Comparison of ENCODE assay signal across 33 cellular contexts in the genomic region with DNA sequence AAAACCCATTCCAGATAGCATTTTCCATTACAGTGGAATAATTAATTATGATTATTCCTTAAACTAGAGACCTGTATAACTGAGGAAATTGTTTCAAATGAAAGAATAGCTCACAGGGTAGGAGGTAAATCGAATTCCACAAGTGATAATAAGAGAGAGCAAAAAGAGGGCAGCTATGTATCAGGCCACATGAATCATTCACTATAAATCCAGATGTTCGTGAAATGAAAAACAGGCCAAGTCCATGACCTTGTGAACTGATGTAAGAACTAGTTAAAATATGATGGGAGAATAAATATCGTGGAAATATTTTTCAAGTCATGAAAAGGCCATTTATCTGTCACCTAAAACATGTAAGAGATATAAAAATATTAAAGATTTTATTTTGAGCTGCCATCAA.
"Had no signal": no experiment of that assay in that cellular context is flagged by ENCODE, and none has a peak within 500 bp of the region (broad histone marks: within the 10 kb centered on the region; RNA-seq: fewer than 3 reads in every experiment).

No MANE protein-coding gene starts in this region.

- H3K27me3 ChIP-seq: gastrocnemius medialis, hepatocyte, neural progenitor cell, sigmoid colon, uterus had no signal

- H3K36me3 ChIP-seq: gastrocnemius medialis, lower lobe of right lung, neural progenitor cell, sigmoid colon, uterus had no signal

- H3K27ac ChIP-seq: gastrocnemius medialis, hepatocyte, lower lobe of right lung, neural progenitor cell, parathyroid adenoma, psoas muscle, sigmoid colon, uterus had no signal

- DNase-seq: activated CD4-positive, alpha-beta memory T cell treated with anti-CD3 and anti-CD28 coated beads for 36 hours; activated CD4-positive, alpha-beta T cell treated with anti-CD3 and anti-CD28 coated beads, Interleukin-2, amount 10 ng/mL, durations not matched to agents 24 days and 14 days; activated CD4-positive, CD25-positive, alpha-beta regulatory T cell treated with anti-CD3 and anti-CD28 coated beads, Interleukin-2, amount 50 U/mL, for 72 hours; activated CD8-positive, alpha-beta memory T cell treated with anti-CD3 and anti-CD28 coated beads, Interleukin-2, amount 50 U/mL, for 48 hours; activated gamma-delta T cell; activated naive CD4-positive, alpha-beta T cell treated with anti-CD3 and anti-CD28 coated beads, Interleukin-2, amount 10 ng/mL, durations not matched to agents 7 days and 5 days; activated naive CD8-positive, alpha-beta T cell treated with anti-CD3 and anti-CD28 coated beads, Interleukin-2, amount 10 ng/mL, durations not matched to agents 7 days and 5 days; activated T-cell treated with anti-CD3 and anti-CD28 coated beads, Interleukin-2, amount 50 U/mL, for 24 hours; amniotic stem cell; caudate nucleus; cortex of kidney; effector memory CD8-positive, alpha-beta T cell; erythroblast; gastrocnemius medialis; left colon; lower lobe of right lung; mesenchymal stem cell; natural killer cell; occipital lobe; psoas muscle; sigmoid colon; stimulated activated CD4-positive, alpha-beta T cell treated with anti-CD3 and anti-CD28 coated beads, Interleukin-1b, Interleukin-23, amount 100 ng/mL, for 48 hours; stimulated activated CD4-positive, alpha-beta T cell treated with anti-CD3 and anti-CD28 coated beads, Interleukin-4, amount 100 ng/mL, for 4 hours; stimulated activated CD8-positive, alpha-beta memory T cell treated with anti-CD3 and anti-CD28 coated beads, Interleukin-4, amount 100 ng/mL, for 48 hours; stimulated activated naive CD8-positive, alpha-beta T cell treated with anti-CD3 and anti-CD28 coated beads, Interleukin-15, amount 100 ng/mL, for 72 hours; substantia nigra; T-helper 2 cell; uterus had no signal

- H3K9me3 ChIP-seq: gastrocnemius medialis, lower lobe of right lung, psoas muscle, sigmoid colon, uterus had no signal

- H3K4me1 ChIP-seq: gastrocnemius medialis, lower lobe of right lung, neural progenitor cell, parathyroid adenoma, psoas muscle, sigmoid colon, uterus had no signal

- ATAC-seq: effector memory CD8-positive, alpha-beta T cell; gastrocnemius medialis; left colon; lower lobe of right lung; natural killer cell; psoas muscle; stimulated activated memory B cell treated with anti-CD40 and anti-IgM and Interleukin-4, amounts not matched to agents 10 μg/mL and 1 μg/mL and 100 μg/mL, for 72 hours; stimulated activated naive CD8-positive, alpha-beta T cell treated with anti-CD3 and anti-CD28 coated beads, Interleukin-15, amount 100 ng/mL, for 72 hours had no signal

- H3K4me3 ChIP-seq: gastrocnemius medialis, hepatocyte, lower lobe of right lung, neural progenitor cell, psoas muscle, sigmoid colon, smooth muscle cell, uterus had no signal
